ENCODE assay signal across 1 cellular context in the genomic region with DNA sequence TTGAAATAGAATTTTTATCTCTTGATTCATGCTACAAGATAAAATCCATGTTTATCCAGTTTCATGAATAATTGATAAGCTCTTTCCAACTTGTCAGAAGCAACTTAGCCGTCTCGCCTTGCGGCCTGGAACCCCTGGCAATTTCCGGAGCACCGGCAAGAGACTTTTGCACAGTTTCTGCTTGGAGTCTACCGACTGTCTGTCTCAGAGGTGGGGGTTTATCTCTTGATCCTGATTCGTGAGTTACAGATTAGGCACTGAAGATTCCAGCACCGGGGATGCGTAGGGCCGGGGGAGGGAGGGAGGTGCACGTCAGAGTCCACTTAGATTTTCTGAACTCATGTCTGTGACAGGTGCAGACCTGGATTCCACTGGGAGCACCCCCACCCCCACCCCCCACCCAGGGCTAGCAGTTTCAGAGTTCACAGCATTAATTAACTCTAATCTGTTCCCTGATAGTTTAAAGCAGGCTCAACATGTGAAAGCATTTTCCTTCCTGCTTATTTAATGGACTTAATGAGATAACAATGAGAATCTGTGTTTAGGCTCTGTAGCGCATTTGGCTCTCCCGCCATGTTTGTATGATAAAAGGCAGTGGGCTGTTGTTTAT.
TF ChIP-seq lines count a peak whose summit lies in the region.

No MANE protein-coding gene starts in this region.

TF ChIP-seq in IMR-90, 13 proteins besides CTCF, POLR2A, EP300 and RAD21:
- TF ChIP-seq SMC3 (IDR thresholded peaks at IDR 0.05; ENCODE audit: low read depth, low read length) (no peak), CEBPB (IDR thresholded peaks at IDR 0.05; ENCODE audit: low read depth, low read length) (no peak), RFX5 (IDR thresholded peaks at IDR 0.05; ENCODE audit: low read depth, low read length) (no peak), MAZ (IDR thresholded peaks at IDR 0.05; ENCODE audit: borderline replicate concordance, low read depth, low read length) (no peak), FOS (IDR thresholded peaks at IDR 0.05; ENCODE audit: low read depth, low read length) (no peak), RCOR1 (IDR thresholded peaks at IDR 0.05; ENCODE audit: insufficient replicate concordance, low read length) (no peak), NFE2L2 (IDR thresholded peaks at IDR 0.05; ENCODE audit: low read depth, low read length) (no peak), BHLHE40 (IDR thresholded peaks at IDR 0.05; ENCODE audit: low read depth, low read length) (no peak), CHD1 (IDR thresholded peaks at IDR 0.05; ENCODE audit: low read depth, low read length) (no peak), MXI1 (IDR thresholded peaks at IDR 0.05; ENCODE audit: borderline replicate concordance, low read depth, low read length) (no peak), MAFK (IDR thresholded peaks at IDR 0.05; ENCODE audit: low read depth, low read length) (no peak)
- TF ChIP-seq, protein P1, sequence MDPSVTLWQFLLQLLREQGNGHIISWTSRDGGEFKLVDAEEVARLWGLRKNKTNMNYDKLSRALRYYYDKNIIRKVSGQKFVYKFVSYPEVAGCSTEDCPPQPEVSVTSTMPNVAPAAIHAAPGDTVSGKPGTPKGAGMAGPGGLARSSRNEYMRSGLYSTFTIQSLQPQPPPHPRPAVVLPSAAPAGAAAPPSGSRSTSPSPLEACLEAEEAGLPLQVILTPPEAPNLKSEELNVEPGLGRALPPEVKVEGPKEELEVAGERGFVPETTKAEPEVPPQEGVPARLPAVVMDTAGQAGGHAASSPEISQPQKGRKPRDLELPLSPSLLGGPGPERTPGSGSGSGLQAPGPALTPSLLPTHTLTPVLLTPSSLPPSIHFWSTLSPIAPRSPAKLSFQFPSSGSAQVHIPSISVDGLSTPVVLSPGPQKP (IDR thresholded peaks at IDR 0.05; ENCODE audit: borderline replicate concordance, low read depth, low read length): no peak
- TF ChIP-seq, protein P2, sequence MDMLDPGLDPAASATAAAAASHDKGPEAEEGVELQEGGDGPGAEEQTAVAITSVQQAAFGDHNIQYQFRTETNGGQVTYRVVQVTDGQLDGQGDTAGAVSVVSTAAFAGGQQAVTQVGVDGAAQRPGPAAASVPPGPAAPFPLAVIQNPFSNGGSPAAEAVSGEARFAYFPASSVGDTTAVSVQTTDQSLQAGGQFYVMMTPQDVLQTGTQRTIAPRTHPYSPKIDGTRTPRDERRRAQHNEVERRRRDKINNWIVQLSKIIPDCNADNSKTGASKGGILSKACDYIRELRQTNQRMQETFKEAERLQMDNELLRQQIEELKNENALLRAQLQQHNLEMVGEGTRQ (IDR thresholded peaks at IDR 0.05; ENCODE audit: low read depth, low read length): no peak
